8 cellular contexts compared by ENCODE assay signal in the genomic region with DNA sequence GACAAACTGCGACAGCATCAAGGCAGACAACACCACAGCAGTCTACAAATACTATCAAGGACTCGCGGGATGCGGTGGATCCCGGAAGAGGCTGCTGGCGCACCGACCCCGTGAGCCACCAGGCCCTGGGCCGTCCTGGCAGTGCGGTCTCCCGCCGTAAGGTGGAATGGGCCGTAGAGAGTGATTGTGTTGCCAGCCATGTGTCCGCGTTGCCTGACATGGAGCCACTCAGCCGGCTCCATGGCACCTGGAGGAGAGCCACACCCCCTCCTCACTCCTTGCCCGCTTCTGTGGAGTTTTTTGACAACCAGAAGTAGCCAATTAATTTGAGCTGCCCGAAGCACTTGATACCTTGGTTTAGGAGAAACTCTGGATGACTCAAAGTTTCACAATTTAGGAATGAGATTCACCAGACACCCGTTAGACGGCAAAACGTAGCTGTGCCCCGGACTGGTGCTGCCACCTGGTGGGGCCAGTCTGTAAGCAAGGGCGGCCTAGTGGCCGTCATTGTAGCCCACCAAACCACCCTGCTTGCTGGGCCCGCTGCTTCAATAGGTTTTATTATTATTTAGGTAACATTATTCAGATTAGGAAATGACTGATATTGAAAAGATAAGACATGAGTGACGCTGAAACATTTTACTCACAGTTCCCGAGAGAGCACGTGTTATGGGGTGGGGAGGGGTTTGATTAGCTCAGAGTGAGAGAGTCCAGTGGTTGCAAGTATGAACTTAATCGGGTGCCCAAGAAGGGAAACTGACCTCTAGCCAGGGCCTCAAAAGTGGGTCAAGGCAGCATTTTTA. TPM values are rescaled to one million over a fixed set of nuclear protein-coding genes. Genes with fewer than 3 reads are reported as not detected.
A peak's percentile ranks its signal among the peaks of the same experiment; 100 is the strongest.
DNase-seq lines count a peak whose midpoint lies in the region; ATAC-seq and TF ChIP-seq lines count a peak whose summit lies in the region.

No MANE protein-coding gene starts in this region.

- no peaks in the 10 kb centered on the region for H3K9me3 ChIP-seq in ES-I3 (ENCODE audit: control insufficient read depth, insufficient read depth, low read length)
- H3K9me3 ChIP-seq in aorta (ENCODE audit: control insufficient read depth, low read length) = no peaks in the 10 kb centered on the region

- no peaks in the 10 kb centered on the region for H3K9me3 Mint-ChIP-seq in activated naive CD4-positive, alpha-beta T cell treated with anti-CD3 and anti-CD28 coated beads, Interleukin-2, amount 50 U/mL, for 72 hours

- peak; percentile 73 for DNase-seq in KBM-7
- DNase-seq in activated naive CD4-positive, alpha-beta T cell treated with anti-CD3 and anti-CD28 coated beads, Interleukin-2, amount 50 U/mL, for 72 hours (ENCODE audit: low spot score in 2 of 2) = peak in 1 of 2 donors; percentile 74
- peak; percentile 56 to 88 (median 76) for DNase-seq in head of caudate nucleus
- peak; percentile 29 for DNase-seq in pulmonary artery endothelial cell (ENCODE audit: low read depth, low spot score)
- peak; percentile 74 to 92 for DNase-seq in aorta

- intact Hi-C loops in head of caudate nucleus (cut with DNase I) = no loop called here
- intact Hi-C loops in aorta (cut with DNase I) = loop anchor here in 1 of 2 donors (5.0 kb wide), 2 partner anchors 150 to 395 kb away; a partner anchor contains a TSS

- H3K4me1 ChIP-seq in ES-I3 (ENCODE audit: insufficient read depth, low read length) = 0 out of 2 replicates have a peak, but pooled peaks cover 2% of the 10 kb centered on the region
- H3K4me1 ChIP-seq in aorta (ENCODE audit: control insufficient read depth in 1 of 2, insufficient read depth in 2 of 2, low read length in 2 of 2) = no peaks in the 10 kb centered on the region

- ATAC-seq in GM21619 (IDR thresholded peaks at IDR 0.05; ENCODE audit: unreplicated experiment) (peak; percentile 87), SK-N-SH treated with all-trans-retinoic acid at 6 μM for 48 hours (peak; percentile 75), aorta (ENCODE audit: low FRiP score) (peak; percentile 80)
- peak; percentile 85 to 91 for ATAC-seq in activated naive CD4-positive, alpha-beta T cell treated with anti-CD3 and anti-CD28 coated beads, Interleukin-2, amount 50 U/mL, for 72 hours

- no peaks in the 10 kb centered on the region for H3K36me3 Mint-ChIP-seq in activated naive CD4-positive, alpha-beta T cell treated with anti-CD3 and anti-CD28 coated beads, Interleukin-2, amount 50 U/mL, for 72 hours

- 21 to 23% methylated on average over 29 of the region's 29 CpGs for WGBS in aorta, 2 donors

- H3K9ac ChIP-seq in ES-I3 (ENCODE audit: low read depth, low read length) = peak overlapping the region; percentile 7; the same call in 1 of the 2 replicates

- H3K36me3 ChIP-seq in ES-I3 (ENCODE audit: insufficient read depth, low read length) (no peaks in the 10 kb centered on the region), aorta (ENCODE audit: control insufficient read depth in 1 of 2, insufficient read depth in 2 of 2, low read length in 1 of 2) (no peaks in the 10 kb centered on the region)

- no peak overlapping the region for H3K4me3 ChIP-seq in aorta (ENCODE audit: low read length in 2 of 2)

- H3K27ac ChIP-seq in aorta (ENCODE audit: low read depth in 1 of 2, low read length in 2 of 2) = no peak overlapping the region

- in situ Hi-C loops in KBM-7 (cut with MboI; ENCODE audit: low pct_unique_long_range_greater_than_20kb, low sequenced_read_pairs) = loop anchor here (25.0 kb wide), 1 partner anchor 170 kb away; no protein-coding TSS in a partner anchor

- no peaks in the 10 kb centered on the region for H3K27me3 ChIP-seq in aorta (ENCODE audit: control insufficient read depth in 1 of 2, insufficient read depth in 2 of 2, low read length in 1 of 2)

- H3K27ac Mint-ChIP-seq in activated naive CD4-positive, alpha-beta T cell treated with anti-CD3 and anti-CD28 coated beads, Interleukin-2, amount 50 U/mL, for 72 hours = no peak overlapping the region

TF ChIP-seq in SK-N-SH treated with all-trans-retinoic acid at 6 μM for 48 hours, 23 proteins besides CTCF, POLR2A, EP300 and RAD21:
- TF ChIP-seq ISL1 (CRISPR knock-in tag; IDR thresholded peaks at IDR 0.05) (peak; percentile 35; the same call in 1 of the 2 replicates), OSR1 (CRISPR knock-in tag; IDR thresholded peaks at IDR 0.05) (no peak)
TF ChIP-seq in SK-N-SH treated with all-trans-retinoic acid at 6 μM for 48 hours: peak in this region for 1.

RNA-seq across cellular contexts. Expression of a gene that starts 10.2 kb away (rescaled TPM):
- total RNA-seq in activated naive CD4-positive, alpha-beta T cell treated with anti-CD3 and anti-CD28 coated beads, Interleukin-2, amount 50 U/mL, for 72 hours = 100 to 1,000 TPM in 1 of 2 donors, 10 to 100 TPM in 1; 91.0 to 106 TPM
- total RNA-seq in pulmonary artery endothelial cell = 127 and 144 TPM in 2 replicates
- total RNA-seq in aorta = 10 to 100 TPM; 44.3 to 47.0 TPM
- polyA plus RNA-seq in aorta = 10 to 100 TPM; 42.4 to 77.2 TPM

RNA-seq across cellular contexts. Expression of a gene that starts 23.4 kb away (rescaled TPM):
- 10 to 100 TPM; 28.3 to 62.1 TPM for total RNA-seq in activated naive CD4-positive, alpha-beta T cell treated with anti-CD3 and anti-CD28 coated beads, Interleukin-2, amount 50 U/mL, for 72 hours
- total RNA-seq in pulmonary artery endothelial cell (15.1 and 21.6 TPM in 2 replicates), aorta (10 to 100 TPM; 37.3 to 71.0 TPM)
- polyA plus RNA-seq in aorta = 10 to 100 TPM; 41.8 to 44.2 TPM
